ENCODE assay signal across 24 cellular contexts in genomic region chr9:113979713-113980086, GRCh38.
"Had no signal": no experiment of that assay in that cellular context is flagged by ENCODE, and none has a peak within 500 bp of the region (broad histone marks: within the 10 kb centered on the region; RNA-seq: fewer than 3 reads in every experiment).

No MANE protein-coding gene starts in this region.

- H3K9me3 Mint-ChIP-seq: dendritic cell treated with granulocyte-macrophage colony-stimulating factor and Interleukin-4, amounts not matched to agents 40 ng/mL and 50 ng/mL, for 4 days; natural killer cell; stimulated activated memory B cell treated with anti-CD40 and anti-IgM and Interleukin-4, amounts not matched to agents 10 μg/mL and 1 μg/mL and 100 μg/mL, for 72 hours; stimulated activated naive CD8-positive, alpha-beta T cell treated with anti-CD3 and anti-CD28 coated beads, Interleukin-15, Interleukin-2, amounts not matched to agents 100 ng/mL and 50 ng/mL, for 24 hours had no signal

- H3K4me1 Mint-ChIP-seq: natural killer cell; stimulated activated memory B cell treated with anti-CD40 and anti-IgM and Interleukin-4, amounts not matched to agents 10 μg/mL and 1 μg/mL and 100 μg/mL, for 72 hours had no signal

- H3K27ac Mint-ChIP-seq: dendritic cell treated with granulocyte-macrophage colony-stimulating factor and Interleukin-4, amounts not matched to agents 40 ng/mL and 50 ng/mL, for 4 days; natural killer cell; stimulated activated memory B cell treated with anti-CD40 and anti-IgM and Interleukin-4, amounts not matched to agents 10 μg/mL and 1 μg/mL and 100 μg/mL, for 72 hours; stimulated activated naive CD8-positive, alpha-beta T cell treated with anti-CD3 and anti-CD28 coated beads, Interleukin-15, Interleukin-2, amounts not matched to agents 100 ng/mL and 50 ng/mL, for 24 hours had no signal

- DNase-seq: colonic mucosa; effector memory CD4-positive, alpha-beta T cell; gastrocnemius medialis; head of caudate nucleus; kidney; left lung; mammary epithelial cell; natural killer cell; occipital lobe; ovary; psoas muscle; right cardiac atrium; sigmoid colon; spleen; stimulated activated CD4-positive, alpha-beta T cell treated with anti-CD3 and anti-CD28 coated beads, Interleukin-4, amount 100 ng/mL, for 4 hours; upper lobe of left lung had no signal

- H3K27ac ChIP-seq: colonic mucosa, esophagus muscularis mucosa, gastrocnemius medialis, left lung, ovary, psoas muscle, sigmoid colon, skin epidermis, spleen, thoracic aorta, tibial nerve, upper lobe of left lung had no signal

- H3K36me3 ChIP-seq: colonic mucosa, esophagus muscularis mucosa, gastrocnemius medialis, left lung, ovary, sigmoid colon, spleen, thoracic aorta, upper lobe of left lung had no signal

- H3K27me3 ChIP-seq: colonic mucosa, esophagus muscularis mucosa, gastrocnemius medialis, left lung, ovary, sigmoid colon, spleen, tibial nerve, upper lobe of left lung had no signal

- H3K9me3 ChIP-seq: colonic mucosa, esophagus muscularis mucosa, gastrocnemius medialis, left lung, ovary, psoas muscle, sigmoid colon, spleen, thoracic aorta, tibial nerve, upper lobe of left lung had no signal

- FAIRE-seq: kidney, urothelium cell line had no signal

- H3K4me3 ChIP-seq: colonic mucosa, esophagus muscularis mucosa, gastrocnemius medialis, left lung, ovary, psoas muscle, sigmoid colon, skin epidermis, spleen, thoracic aorta, tibial nerve, upper lobe of left lung had no signal

- H3K4me3 Mint-ChIP-seq: dendritic cell treated with granulocyte-macrophage colony-stimulating factor and Interleukin-4, amounts not matched to agents 40 ng/mL and 50 ng/mL, for 4 days; natural killer cell; stimulated activated memory B cell treated with anti-CD40 and anti-IgM and Interleukin-4, amounts not matched to agents 10 μg/mL and 1 μg/mL and 100 μg/mL, for 72 hours; stimulated activated naive CD8-positive, alpha-beta T cell treated with anti-CD3 and anti-CD28 coated beads, Interleukin-15, Interleukin-2, amounts not matched to agents 100 ng/mL and 50 ng/mL, for 24 hours had no signal

- ATAC-seq: gastrocnemius medialis; left lung; natural killer cell; psoas muscle; right cardiac atrium; stimulated activated memory B cell treated with anti-CD40 and anti-IgM and Interleukin-4, amounts not matched to agents 10 μg/mL and 1 μg/mL and 100 μg/mL, for 72 hours had no signal

- H3K36me3 Mint-ChIP-seq: natural killer cell; stimulated activated memory B cell treated with anti-CD40 and anti-IgM and Interleukin-4, amounts not matched to agents 10 μg/mL and 1 μg/mL and 100 μg/mL, for 72 hours had no signal

- H3K27me3 Mint-ChIP-seq: dendritic cell treated with granulocyte-macrophage colony-stimulating factor and Interleukin-4, amounts not matched to agents 40 ng/mL and 50 ng/mL, for 4 days; stimulated activated memory B cell treated with anti-CD40 and anti-IgM and Interleukin-4, amounts not matched to agents 10 μg/mL and 1 μg/mL and 100 μg/mL, for 72 hours; stimulated activated naive CD8-positive, alpha-beta T cell treated with anti-CD3 and anti-CD28 coated beads, Interleukin-15, Interleukin-2, amounts not matched to agents 100 ng/mL and 50 ng/mL, for 24 hours had no signal

- H3K4me1 ChIP-seq: colonic mucosa, esophagus muscularis mucosa, gastrocnemius medialis, left lung, psoas muscle, sigmoid colon, spleen, tibial nerve had no signal
